14 cellular contexts compared by ENCODE assay signal in genomic region chr9:110808599-110808980, GRCh38.
DNase-seq lines count a peak whose midpoint lies in the region; ATAC-seq lines count a peak whose summit lies in the region.
"Had no signal": no experiment of that assay in that cellular context is flagged by ENCODE, and none has a peak within 500 bp of the region (broad histone marks: within the 10 kb centered on the region; RNA-seq: fewer than 3 reads in every experiment).

No MANE protein-coding gene starts in this region.

- intact Hi-C loops in naive thymus-derived CD4-positive, alpha-beta T cell (cut with micrococcal nuclease) = no loop called here
- intact Hi-C loops in sciatic nerve (cut with DNase I) = no loop called here

- POLR2A ChIA-PET in naive thymus-derived CD4-positive, alpha-beta T cell (lab: Charles Lee) = no interaction called here

- H3K27me3 Mint-ChIP-seq in naive thymus-derived CD4-positive, alpha-beta T cell = peaks cover 0 to 6% (median 4%) of the 10 kb centered on the region in 5 donors

- no peaks in the 10 kb centered on the region for H3K9me3 ChIP-seq in naive thymus-derived CD4-positive, alpha-beta T cell (ENCODE audit: control insufficient read depth in 2 of 3, low read length in 3 of 3)
- H3K9me3 ChIP-seq: pancreas had no signal

- no peaks in the 10 kb centered on the region for H3K4me1 Mint-ChIP-seq in naive thymus-derived CD4-positive, alpha-beta T cell

- H3K4me1 ChIP-seq in naive thymus-derived CD4-positive, alpha-beta T cell (ENCODE audit: control insufficient read depth in 2 of 2, insufficient read depth in 2 of 2, low read length in 2 of 2) = no peaks in the 10 kb centered on the region
- H3K4me1 ChIP-seq: pancreas had no signal

- CTCF ChIA-PET in naive thymus-derived CD4-positive, alpha-beta T cell (lab: Charles Lee) = no interaction called here

- H3K4me3 ChIP-seq in naive thymus-derived CD4-positive, alpha-beta T cell (ENCODE audit: low read length) = no peak overlapping the region
- H3K4me3 ChIP-seq: pancreas had no signal

- H3K27ac Mint-ChIP-seq in naive thymus-derived CD4-positive, alpha-beta T cell = no peak overlapping the region

- peaks cover 0 to 10% (median 1%) of the 10 kb centered on the region in 11 donors for H3K9me3 Mint-ChIP-seq in naive thymus-derived CD4-positive, alpha-beta T cell

- no peak overlapping the region for H3K4me3 Mint-ChIP-seq in naive thymus-derived CD4-positive, alpha-beta T cell

- ATAC-seq in GM18909 (IDR thresholded peaks at IDR 0.05; ENCODE audit: poor library complexity, unreplicated experiment) (peak; percentile 98), GM21737 (IDR thresholded peaks at IDR 0.05; ENCODE audit: unreplicated experiment) (peak; percentile 95), HG03280 (IDR thresholded peaks at IDR 0.05; ENCODE audit: unreplicated experiment) (peak; percentile 94), sciatic nerve (no peak)
- peak; percentile 56 for ATAC-seq in naive thymus-derived CD4-positive, alpha-beta T cell
- ATAC-seq: esophagus mucosa, HCT116, left cardiac atrium, pancreas had no signal

- no peaks in the 10 kb centered on the region for H3K36me3 Mint-ChIP-seq in naive thymus-derived CD4-positive, alpha-beta T cell

- H3K27ac ChIP-seq in naive thymus-derived CD4-positive, alpha-beta T cell (ENCODE audit: low read depth, low read length) = no peak overlapping the region
- H3K27ac ChIP-seq: pancreas had no signal

- H3K27me3 ChIP-seq in naive thymus-derived CD4-positive, alpha-beta T cell (ENCODE audit: control insufficient read depth in 2 of 2, insufficient read depth in 2 of 2, low read length in 2 of 2) = no peaks in the 10 kb centered on the region
- H3K27me3 ChIP-seq: pancreas had no signal

- no peaks in the 10 kb centered on the region for H3K36me3 ChIP-seq in naive thymus-derived CD4-positive, alpha-beta T cell (ENCODE audit: control insufficient read depth in 2 of 3, insufficient read depth in 3 of 3, low read length in 3 of 3)
- H3K36me3 ChIP-seq: pancreas had no signal

- DNase-seq in naive thymus-derived CD4-positive, alpha-beta T cell = no peak
- DNase-seq in HCEC 1CT (no peak), sciatic nerve (ENCODE audit: low spot score) (no peak)
- DNase-seq in activated naive CD4-positive, alpha-beta T cell treated with Interleukin-2 at 50 U/mL for 16 hours = no peak
- no peak for DNase-seq in activated CD4-positive, CD25-positive, alpha-beta regulatory T cell (lab: John Stamatoyannopoulos, UW)
- DNase-seq: activated CD4-positive, alpha-beta T cell treated with anti-CD3 and anti-CD28 coated beads, Interleukin-2, amount 50 U/mL, for 4 hours; left cardiac atrium; NCI-H1105; pancreas had no signal
